20 cellular contexts compared by ENCODE assay signal in genomic region chr2:160329196-160329595, GRCh38.
A peak's percentile ranks its signal among the peaks of the same experiment; 100 is the strongest.
DNase-seq lines count a peak whose midpoint lies in the region; ATAC-seq and TF ChIP-seq lines count a peak whose summit lies in the region.
"Had no signal": no experiment of that assay in that cellular context is flagged by ENCODE, and none has a peak within 500 bp of the region (broad histone marks: within the 10 kb centered on the region; RNA-seq: fewer than 3 reads in every experiment).

No MANE protein-coding gene starts in this region.

- H3K27ac Mint-ChIP-seq in activated CD4-positive, alpha-beta T cell treated with anti-CD3 and anti-CD28 coated beads, Interleukin-2, amount 10 ng/mL, durations not matched to agents 24 days and 14 days: no peak overlapping the region
- peak overlapping the region; percentile 32 for H3K27ac Mint-ChIP-seq in chondrocyte (ENCODE audit: unreplicated experiment)

- TF ChIP-seq CTCF in chondrocyte (IDR thresholded peaks at IDR 0.05): no peak
- TF ChIP-seq CTCF in hepatocyte (IDR thresholded peaks at IDR 0.05; ENCODE audit: poor library complexity): no peak
- no peak for TF ChIP-seq CTCF in psoas muscle (IDR thresholded peaks at IDR 0.05)
- TF ChIP-seq CTCF in tibial artery (IDR thresholded peaks at IDR 0.05): no peak

- no peaks in the 10 kb centered on the region for H3K9me3 ChIP-seq in hepatocyte (ENCODE audit: low read depth)
- H3K9me3 ChIP-seq in psoas muscle: no peaks in the 10 kb centered on the region
- no peaks in the 10 kb centered on the region for H3K9me3 ChIP-seq in tibial artery
- H3K9me3 ChIP-seq: suprapubic skin, uterus had no signal

- peaks cover 77% of the 10 kb centered on the region for H3K4me1 Mint-ChIP-seq in activated CD4-positive, alpha-beta T cell treated with anti-CD3 and anti-CD28 coated beads, Interleukin-2, amount 10 ng/mL, durations not matched to agents 24 days and 14 days
- H3K4me1 Mint-ChIP-seq in chondrocyte (ENCODE audit: low read depth): peaks cover 91% of the 10 kb centered on the region

- ATAC-seq in psoas muscle (peak; percentile 36 to 80 (median 62)), HG02623 (IDR thresholded peaks at IDR 0.05; ENCODE audit: unreplicated experiment) (no peak)

- H3K4me3 Mint-ChIP-seq in activated CD4-positive, alpha-beta T cell treated with anti-CD3 and anti-CD28 coated beads, Interleukin-2, amount 10 ng/mL, durations not matched to agents 24 days and 14 days: peak overlapping the region; percentile 32
- no peak overlapping the region for H3K4me3 Mint-ChIP-seq in chondrocyte (ENCODE audit: unreplicated experiment)

- peaks cover 54% of the 10 kb centered on the region for H4K20me1 ChIP-seq in hepatocyte (ENCODE audit: insufficient read depth, poor library complexity, severe bottlenecking)

- no peak for DNase-seq in activated CD4-positive, alpha-beta T cell treated with anti-CD3 and anti-CD28 coated beads, Interleukin-2, amount 10 ng/mL, durations not matched to agents 24 days and 14 days
- DNase-seq in activated CD4-positive, alpha-beta T cell treated with anti-CD3 and anti-CD28 coated beads for 48 hours: no peak
- DNase-seq in chondrocyte (ENCODE audit: low spot score) (no peak), hepatocyte (ENCODE audit: low spot score) (no peak), psoas muscle (no peak), NCI-H345 treated with DMSO at 0.1 percent for 48 hours (lab: John Stamatoyannopoulos, UW; ENCODE audit: unreplicated experiment) (no peak), tibial artery (no peak)
- DNase-seq: AML-193, brain microvascular endothelial cell, COR-L47, DND-41, foreskin fibroblast, midbrain, NCI-H1694, retina, uterus had no signal

- H3K27me3 Mint-ChIP-seq in activated CD4-positive, alpha-beta T cell treated with anti-CD3 and anti-CD28 coated beads, Interleukin-2, amount 10 ng/mL, durations not matched to agents 24 days and 14 days: no peaks in the 10 kb centered on the region
- no peaks in the 10 kb centered on the region for H3K27me3 Mint-ChIP-seq in chondrocyte (ENCODE audit: low read depth)

- intact Hi-C loops in activated CD4-positive, alpha-beta T cell treated with anti-CD3 and anti-CD28 coated beads, Interleukin-2, amount 10 ng/mL, durations not matched to agents 24 days and 14 days (cut with micrococcal nuclease): no loop called here
- intact Hi-C loops in psoas muscle (cut with DNase I): loop anchor here (10.0 kb wide), 3 partner anchors 76 to 646 kb away; partner anchors contain the start of gene RBMS1 (in 1 of the 2)
- intact Hi-C loops in tibial artery (cut with DNase I; ENCODE audit: low total_unique reads): no loop called here

- H3K4me3 ChIP-seq in hepatocyte: no peak overlapping the region
- H3K4me3 ChIP-seq in psoas muscle: no peak overlapping the region
- no peak overlapping the region for H3K4me3 ChIP-seq in tibial artery
- H3K4me3 ChIP-seq: suprapubic skin, uterus had no signal

- no peaks in the 10 kb centered on the region for H3K9me3 Mint-ChIP-seq in activated CD4-positive, alpha-beta T cell treated with anti-CD3 and anti-CD28 coated beads, Interleukin-2, amount 10 ng/mL, durations not matched to agents 24 days and 14 days
- no peaks in the 10 kb centered on the region for H3K9me3 Mint-ChIP-seq in chondrocyte (ENCODE audit: low read depth)

- H3K36me3 Mint-ChIP-seq in activated CD4-positive, alpha-beta T cell treated with anti-CD3 and anti-CD28 coated beads, Interleukin-2, amount 10 ng/mL, durations not matched to agents 24 days and 14 days (ENCODE audit: low read depth): peaks cover 4% of the 10 kb centered on the region
- peaks cover 5% of the 10 kb centered on the region for H3K36me3 Mint-ChIP-seq in chondrocyte (ENCODE audit: low read depth)

- peak overlapping the region; percentile 43 for H3K4me2 ChIP-seq in hepatocyte
- H3K4me2 ChIP-seq: KMS-11 had no signal

- H3K79me2 ChIP-seq in hepatocyte: peaks cover 97% of the 10 kb centered on the region

- H3K27ac ChIP-seq in hepatocyte: no peak overlapping the region
- no peak overlapping the region for H3K27ac ChIP-seq in psoas muscle
- peak overlapping the region in 1 of 2 donors; percentile 5 for H3K27ac ChIP-seq in tibial artery
- H3K27ac ChIP-seq: 22Rv1, brain microvascular endothelial cell, KMS-11, suprapubic skin had no signal

- WGBS in hepatocyte (ENCODE audit: low lambda C conversion rate, missing lambda C conversion rate): 46% methylated on average over 7 of the region's 7 CpGs
- WGBS in psoas muscle, 3 donors: 45 to 49% (median 46%) methylated on average over 7 of the region's 7 CpGs

- no peaks in the 10 kb centered on the region for H3K36me3 ChIP-seq in hepatocyte (replicated peaks; ENCODE audit: insufficient read depth, low read depth)
- H3K36me3 ChIP-seq in psoas muscle (ENCODE audit: insufficient read depth in 1 of 2, low read depth in 1 of 2): no peaks in the 10 kb centered on the region
- no peaks in the 10 kb centered on the region for H3K36me3 ChIP-seq in tibial artery
- H3K36me3 ChIP-seq: brain microvascular endothelial cell, suprapubic skin, uterus had no signal

- no peaks in the 10 kb centered on the region for H3K9me2 ChIP-seq in hepatocyte (replicated peaks; ENCODE audit: insufficient read depth)

- no peak overlapping the region for H2AFZ ChIP-seq in hepatocyte

- no peaks in the 10 kb centered on the region for H3K27me3 ChIP-seq in hepatocyte
- H3K27me3 ChIP-seq in psoas muscle (ENCODE audit: insufficient read depth in 3 of 3, low read length in 2 of 3): no peaks in the 10 kb centered on the region
- no peaks in the 10 kb centered on the region for H3K27me3 ChIP-seq in tibial artery
- H3K27me3 ChIP-seq: brain microvascular endothelial cell, suprapubic skin, uterus had no signal

- H3K4me1 ChIP-seq in hepatocyte (ENCODE audit: insufficient read depth) (peaks cover 30% of the 10 kb centered on the region), psoas muscle (peaks cover 81% of the 10 kb centered on the region), tibial artery (peaks cover 0 to 79% (median 27%) of the 10 kb centered on the region in 4 donors)
- H3K4me1 ChIP-seq: uterus had no signal

Comparison
In these comparisons a context has a peak if more than half of its experiments do, and no peak if none do; other contexts are left out.
1. intact Hi-C loops: an anchor here in psoas muscle (10.0 kb wide); none called in activated CD4-positive, alpha-beta T cell treated with anti-CD3 and anti-CD28 coated beads, Interleukin-2, amount 10 ng/mL, durations not matched to agents 24 days and 14 days and tibial artery.